In the genomic region with DNA sequence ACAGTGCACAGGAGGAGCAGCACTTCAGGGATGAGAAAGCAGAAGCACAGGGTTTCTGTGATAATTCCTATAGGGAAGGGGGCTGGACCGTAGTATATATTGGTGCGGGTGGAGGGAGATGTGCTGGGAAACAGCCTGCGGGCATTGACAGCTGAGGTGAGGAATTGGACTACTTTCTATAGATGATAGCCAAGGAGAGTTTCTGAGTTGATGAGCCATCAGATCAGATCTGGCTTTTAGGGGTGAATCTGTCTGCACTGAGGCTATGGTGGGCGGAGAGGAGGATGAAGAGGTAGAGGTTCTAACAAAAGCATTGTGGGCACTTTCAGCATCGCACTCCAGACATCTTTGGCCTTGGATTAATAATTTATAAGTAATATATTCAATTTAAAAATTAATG, we compare ENCODE assay signal across 15 cellular contexts.
"Had no signal": no experiment of that assay in that cellular context is flagged by ENCODE, and none has a peak within 500 bp of the region (broad histone marks: within the 10 kb centered on the region; RNA-seq: fewer than 3 reads in every experiment).

No MANE protein-coding gene starts in this region.

- H3K4me3 Mint-ChIP-seq: activated naive CD8-positive, alpha-beta T cell; stimulated activated naive CD8-positive, alpha-beta T cell treated with anti-CD3 and anti-CD28 coated beads, Interleukin-15, Interleukin-2, amounts not matched to agents 100 ng/mL and 50 ng/mL, for 24 hours had no signal

- H3K4me1 ChIP-seq: psoas muscle, right lobe of liver had no signal

- H3K9me3 Mint-ChIP-seq: activated T-cell treated with anti-CD3 and anti-CD28 coated beads, Interleukin-2, amount 50 U/mL, for 4 hours; stimulated activated naive CD8-positive, alpha-beta T cell treated with anti-CD3 and anti-CD28 coated beads, Interleukin-15, Interleukin-2, amounts not matched to agents 100 ng/mL and 50 ng/mL, for 24 hours had no signal

- H3K27me3 ChIP-seq: brain microvascular endothelial cell, right lobe of liver, upper lobe of left lung had no signal

- H3K4me3 ChIP-seq: psoas muscle, right lobe of liver, smooth muscle cell, upper lobe of left lung had no signal

- H3K27ac ChIP-seq: brain microvascular endothelial cell, epithelial cell of prostate, psoas muscle, right lobe of liver, upper lobe of left lung, VCaP had no signal

- H3K9me3 ChIP-seq: psoas muscle, right lobe of liver, upper lobe of left lung had no signal

- H3K4me2 ChIP-seq: smooth muscle cell had no signal

- DNase-seq: activated gamma-delta T cell treated with Interleukin-2 at 50 U/mL for 16 hours; activated T-cell treated with anti-CD3 and anti-CD28 coated beads, Interleukin-2, amount 50 U/mL, for 4 hours; brain microvascular endothelial cell; cerebellar nuclear complex; effector memory CD4-positive, alpha-beta T cell; psoas muscle; right lobe of liver; SW 1271; T1000; upper lobe of left lung had no signal

- H3K36me3 ChIP-seq: brain microvascular endothelial cell, right lobe of liver had no signal

- H3K27me3 Mint-ChIP-seq: activated naive CD8-positive, alpha-beta T cell; stimulated activated naive CD8-positive, alpha-beta T cell treated with anti-CD3 and anti-CD28 coated beads, Interleukin-15, Interleukin-2, amounts not matched to agents 100 ng/mL and 50 ng/mL, for 24 hours had no signal
